In genomic region chr2:165114345-165114943, GRCh38 we compare ENCODE assay signal across 13 cellular contexts.
A peak's percentile ranks its signal among the peaks of the same experiment; 100 is the strongest.
DNase-seq lines count a peak whose midpoint lies in the region; ATAC-seq and TF ChIP-seq lines count a peak whose summit lies in the region.
"Had no signal": no experiment of that assay in that cellular context is flagged by ENCODE, and none has a peak within 500 bp of the region (broad histone marks: within the 10 kb centered on the region; RNA-seq: fewer than 3 reads in every experiment).

No MANE protein-coding gene starts in this region.

- ATAC-seq in HG03159 (IDR thresholded peaks at IDR 0.05; ENCODE audit: unreplicated experiment): no peak
- no peak for ATAC-seq in activated CD8-positive, alpha-beta memory T cell treated with anti-CD3 and anti-CD28 coated beads, Interleukin-2, amount 10 ng/mL, durations not matched to agents 7 days and 5 days

- TF ChIP-seq CTCF in Calu3 (IDR thresholded peaks at IDR 0.05; ENCODE audit: unreplicated experiment) (no peak), chondrocyte (IDR thresholded peaks at IDR 0.05) (no peak)

- intact Hi-C loops in Calu3 (cut with micrococcal nuclease; ENCODE audit: unreplicated experiment): no loop called here

- H3K4me3 Mint-ChIP-seq in Calu3 (ENCODE audit: low read depth, unreplicated experiment) (peak overlapping the region; percentile 1), chondrocyte (ENCODE audit: unreplicated experiment) (no peak overlapping the region)
- H3K4me3 Mint-ChIP-seq in activated CD8-positive, alpha-beta memory T cell treated with anti-CD3 and anti-CD28 coated beads, Interleukin-2, amount 10 ng/mL, durations not matched to agents 7 days and 5 days: no peak overlapping the region
- H3K4me3 Mint-ChIP-seq: CD4-positive, alpha-beta T cell had no signal

- H3K9me3 Mint-ChIP-seq in Calu3 (ENCODE audit: low read depth, unreplicated experiment): no peaks in the 10 kb centered on the region
- H3K9me3 Mint-ChIP-seq in chondrocyte (ENCODE audit: low read depth): peaks cover 3% of the 10 kb centered on the region
- peaks cover 1% of the 10 kb centered on the region for H3K9me3 Mint-ChIP-seq in activated CD8-positive, alpha-beta memory T cell treated with anti-CD3 and anti-CD28 coated beads, Interleukin-2, amount 10 ng/mL, durations not matched to agents 7 days and 5 days (ENCODE audit: low read depth)
- H3K9me3 Mint-ChIP-seq: CD4-positive, alpha-beta T cell had no signal

- peak; percentile 3 for DNase-seq in Calu3
- DNase-seq in NCI-H226: peak; percentile 82
- no peak for DNase-seq in chondrocyte (ENCODE audit: low spot score)
- peak; percentile 62 for DNase-seq in left kidney (ENCODE audit: low read depth, low spot score)
- no peak for DNase-seq in DMS153 (lab: John Stamatoyannopoulos, UW)
- DNase-seq in D341Med (ENCODE audit: low spot score): no peak
- DNase-seq in activated CD8-positive, alpha-beta memory T cell treated with anti-CD3 and anti-CD28 coated beads, Interleukin-2, amount 10 ng/mL, durations not matched to agents 7 days and 5 days: no peak
- DNase-seq: activated CD8-positive, alpha-beta memory T cell treated with anti-CD3 and anti-CD28 coated beads for 24 hours; CD4-positive, alpha-beta T cell; NCI-H1436; SHP77; stimulated activated CD4-positive, alpha-beta T cell treated with anti-CD3 and anti-CD28 coated beads, Interleukin-4, amount 100 ng/mL, for 24 hours had no signal

- no TSS peak for BruUV-seq in Calu3 (replicated peaks; lab: Mats Ljungman, UMichigan)

- H3K36me3 Mint-ChIP-seq in Calu3 (ENCODE audit: insufficient read depth, unreplicated experiment) (no peaks in the 10 kb centered on the region), chondrocyte (ENCODE audit: low read depth) (no peaks in the 10 kb centered on the region)
- no peaks in the 10 kb centered on the region for H3K36me3 Mint-ChIP-seq in activated CD8-positive, alpha-beta memory T cell treated with anti-CD3 and anti-CD28 coated beads, Interleukin-2, amount 10 ng/mL, durations not matched to agents 7 days and 5 days

- CTCF ChIA-PET in Calu3 (lab: Charles Lee): interaction anchor here (1.4 to 1.8 kb wide), 3 partner anchors 11 to 121 kb away, joined by 3 to 6 read pairs (median 4); no protein-coding TSS in a partner anchor
- CTCF ChIA-PET in activated CD8-positive, alpha-beta memory T cell treated with anti-CD3 and anti-CD28 coated beads, Interleukin-2, amount 10 ng/mL, durations not matched to agents 7 days and 5 days (lab: Charles Lee): interaction anchor here (1.0 kb wide), 1 partner anchor 16 kb away, joined by 3 read pairs; no protein-coding TSS in a partner anchor

- H3K27me3 Mint-ChIP-seq in Calu3 (ENCODE audit: unreplicated experiment): no peaks in the 10 kb centered on the region
- no peaks in the 10 kb centered on the region for H3K27me3 Mint-ChIP-seq in chondrocyte (ENCODE audit: low read depth)
- no peaks in the 10 kb centered on the region for H3K27me3 Mint-ChIP-seq in activated CD8-positive, alpha-beta memory T cell treated with anti-CD3 and anti-CD28 coated beads, Interleukin-2, amount 10 ng/mL, durations not matched to agents 7 days and 5 days
- H3K27me3 Mint-ChIP-seq: CD4-positive, alpha-beta T cell had no signal

- H3K4me1 Mint-ChIP-seq in Calu3 (ENCODE audit: low read depth, unreplicated experiment) (peaks cover 10% of the 10 kb centered on the region), chondrocyte (ENCODE audit: low read depth) (peaks cover 23% of the 10 kb centered on the region)
- H3K4me1 Mint-ChIP-seq in activated CD8-positive, alpha-beta memory T cell treated with anti-CD3 and anti-CD28 coated beads, Interleukin-2, amount 10 ng/mL, durations not matched to agents 7 days and 5 days: no peaks in the 10 kb centered on the region

- H3K27ac Mint-ChIP-seq in Calu3 (ENCODE audit: unreplicated experiment) (no peak overlapping the region), chondrocyte (ENCODE audit: unreplicated experiment) (peak overlapping the region; percentile 14)
- no peak overlapping the region for H3K27ac Mint-ChIP-seq in activated CD8-positive, alpha-beta memory T cell treated with anti-CD3 and anti-CD28 coated beads, Interleukin-2, amount 10 ng/mL, durations not matched to agents 7 days and 5 days
- H3K27ac Mint-ChIP-seq: CD4-positive, alpha-beta T cell had no signal

Comparison
In these comparisons a context has a peak if more than half of its experiments do, and no peak if none do; other contexts are left out.
1. DNase-seq: peak in Calu3 (single experiment), NCI-H226 (single experiment) and left kidney (single experiment); none in chondrocyte (single experiment), DMS153 (single experiment), D341Med (single experiment) and activated CD8-positive, alpha-beta memory T cell treated with anti-CD3 and anti-CD28 coated beads, Interleukin-2, amount 10 ng/mL, durations not matched to agents 7 days and 5 days (single experiment).